ENCODE assay signal across 1 cellular context in genomic region chr11:127843483-127844396, GRCh38.
TF ChIP-seq lines count a peak whose summit lies in the region.

No MANE protein-coding gene starts in this region.

TF ChIP-seq in SK-N-SH treated with all-trans-retinoic acid at 6 μM for 48 hours, 23 proteins besides CTCF, POLR2A, EP300 and RAD21 (continued from another document):
- no peak for TF ChIP-seq GLIS3 (CRISPR knock-in tag; IDR thresholded peaks at IDR 0.05)
- no peak for TF ChIP-seq ESRRG (CRISPR knock-in tag; IDR thresholded peaks at IDR 0.05)
- no peak for TF ChIP-seq ZC3H10 (CRISPR knock-in tag; IDR thresholded peaks at IDR 0.05)
- TF ChIP-seq RARB (CRISPR knock-in tag; IDR thresholded peaks at IDR 0.05), result no peak
